21 cellular contexts compared by ENCODE assay signal in genomic region chr16:52786105-52786504, GRCh38.
DNase-seq lines count a peak whose midpoint lies in the region; ATAC-seq and TF ChIP-seq lines count a peak whose summit lies in the region.
"Had no signal": no experiment of that assay in that cellular context is flagged by ENCODE, and none has a peak within 500 bp of the region (broad histone marks: within the 10 kb centered on the region; RNA-seq: fewer than 3 reads in every experiment).

No MANE protein-coding gene starts in this region.

- DNase-seq in DND-41, result no peak
- peak; percentile 24 for DNase-seq in LHCN-M2 (ENCODE audit: low read depth)
- no peak for DNase-seq in endodermal cell
- peak; percentile 11 for DNase-seq in myocyte (ENCODE audit: low read depth)
- no peak for DNase-seq in NCI-H1105 (lab: John Stamatoyannopoulos, UW)
- no peak for DNase-seq in ecto neural progenitor cell (ENCODE audit: low spot score)
- DNase-seq in activated naive CD4-positive, alpha-beta T cell treated with Interleukin-2 at 50 U/mL for 16 hours, result no peak
- DNase-seq: Calu3; CD8-positive, alpha-beta T cell; EL; GOT3; MV-4-11; NCI-H1417 treated with DMSO at 0.1 percent for 48 hours; NCI-H187 treated with DMSO at 0.1 percent for 48 hours; NCI-H226; NCI-H526 treated with DMSO at 0.1 percent for 48 hours; SHP77 treated with DMSO at 0.1 percent for 48 hours had no signal

- no peak overlapping the region for H3K4me2 ChIP-seq in DND-41 (ENCODE audit: insufficient read depth, low read length)
- H3K4me2 ChIP-seq: A549; BLaER1 treated with 17β-estradiol and CSF1 and Interleukin-3, amounts not matched to agents 10 nM and 100 nM had no signal

- H3K4me1 Mint-ChIP-seq in endodermal cell, result peaks cover 7% of the 10 kb centered on the region

- H3K9ac ChIP-seq in DND-41 (ENCODE audit: low read depth, low read length) (no peak overlapping the region), endodermal cell (ENCODE audit: extremely low read depth, low read length, poor library complexity, severe bottlenecking) (no peak overlapping the region)
- H3K9ac ChIP-seq: BLaER1 treated with 17β-estradiol and CSF1 and Interleukin-3, amounts not matched to agents 10 nM and 100 nM had no signal

- peaks cover under 1% of the 10 kb centered on the region for H3K9me3 Mint-ChIP-seq in endodermal cell
- H3K9me3 Mint-ChIP-seq: CD8-positive, alpha-beta T cell had no signal

- H3K27ac Mint-ChIP-seq in endodermal cell, result no peak overlapping the region
- H3K27ac Mint-ChIP-seq: CD8-positive, alpha-beta T cell had no signal

- no peak overlapping the region for H3K27ac ChIP-seq in DND-41 (ENCODE audit: low read length)
- H3K27ac ChIP-seq in endodermal cell (ENCODE audit: low read depth, low read length), result no peak overlapping the region
- H3K27ac ChIP-seq: A549; BLaER1 treated with 17β-estradiol and CSF1 and Interleukin-3, amounts not matched to agents 10 nM and 100 nM had no signal

- WGBS in endodermal cell (ENCODE audit: insufficient coverage in 1 of 2, insufficient read length in 1 of 2), 2 experiments, result 87 to 88% methylated on average over 2 to 4 of the region's 4 CpGs

- no peaks in the 10 kb centered on the region for H3K79me2 ChIP-seq in DND-41 (ENCODE audit: insufficient read depth, low read length)

- H2AFZ ChIP-seq in DND-41 (ENCODE audit: low read depth, low read length), result no peak overlapping the region

- H3K9me3 ChIP-seq in DND-41 (ENCODE audit: insufficient read depth, low read length, severe bottlenecking), result no peaks in the 10 kb centered on the region
- H3K9me3 ChIP-seq in endodermal cell (ENCODE audit: control insufficient read depth, low read length), result no peaks in the 10 kb centered on the region
- H3K9me3 ChIP-seq: A549; BLaER1 treated with 17β-estradiol and CSF1 and Interleukin-3, amounts not matched to agents 10 nM and 100 nM had no signal

- no peak overlapping the region for H3K4me3 Mint-ChIP-seq in endodermal cell
- H3K4me3 Mint-ChIP-seq: CD8-positive, alpha-beta T cell had no signal

- H3K4me1 ChIP-seq in DND-41 (ENCODE audit: insufficient read depth, low read length), result no peaks in the 10 kb centered on the region
- H3K4me1 ChIP-seq in endodermal cell (ENCODE audit: control insufficient read depth, insufficient read depth, low read length), result no peaks in the 10 kb centered on the region
- H3K4me1 ChIP-seq: A549 had no signal

- peak; percentile 5 for TF ChIP-seq CTCF in DND-41 (IDR thresholded peaks at IDR 0.05; ENCODE audit: borderline replicate concordance, extremely low read depth, low read length, poor library complexity, severe bottlenecking)
- peak; percentile 33 for TF ChIP-seq CTCF in endodermal cell (conservative IDR thresholded peaks at IDR 0.05)

- H4K20me1 ChIP-seq in DND-41 (ENCODE audit: insufficient read depth, low read length), result no peaks in the 10 kb centered on the region
- H4K20me1 ChIP-seq: BLaER1 treated with 17β-estradiol and CSF1 and Interleukin-3, amounts not matched to agents 10 nM and 100 nM had no signal

- H3K27me3 ChIP-seq in DND-41 (ENCODE audit: insufficient read depth, low read length, poor library complexity) (no peaks in the 10 kb centered on the region), endodermal cell (ENCODE audit: control insufficient read depth, insufficient read depth, low read length, poor library complexity, severe bottlenecking) (no peaks in the 10 kb centered on the region)
- H3K27me3 ChIP-seq: BLaER1 treated with 17β-estradiol and CSF1 and Interleukin-3, amounts not matched to agents 10 nM and 100 nM had no signal

- ATAC-seq in DND-41 (ENCODE audit: insufficient read depth, low read depth), result peak; percentile 31; the same call in 1 of the 3 replicates
- ATAC-seq: A549; CD8-positive, alpha-beta T cell; GM12878; SK-N-SH treated with all-trans-retinoic acid at 6 μM for 48 hours had no signal

- H3K36me3 ChIP-seq in DND-41 (ENCODE audit: insufficient read depth, low read length) (no peaks in the 10 kb centered on the region), endodermal cell (ENCODE audit: control insufficient read depth, insufficient read depth, low read length) (no peaks in the 10 kb centered on the region)
- H3K36me3 ChIP-seq: BLaER1 treated with 17β-estradiol and CSF1 and Interleukin-3, amounts not matched to agents 10 nM and 100 nM had no signal

- peaks cover 5% of the 10 kb centered on the region for H3K27me3 Mint-ChIP-seq in endodermal cell (ENCODE audit: insufficient read depth)

- no peak overlapping the region for H3K4me3 ChIP-seq in DND-41 (ENCODE audit: low read depth in 1 of 2, low read length in 2 of 2)
- no peak overlapping the region for H3K4me3 ChIP-seq in endodermal cell (ENCODE audit: low read length)
- H3K4me3 ChIP-seq: A549; BLaER1 treated with 17β-estradiol and CSF1 and Interleukin-3, amounts not matched to agents 10 nM and 100 nM; GM12878 had no signal

- no peaks in the 10 kb centered on the region for H3K36me3 Mint-ChIP-seq in endodermal cell (ENCODE audit: low read depth)
- H3K36me3 Mint-ChIP-seq: CD8-positive, alpha-beta T cell had no signal

Comparison
In these comparisons a context has a peak if more than half of its experiments do, and no peak if none do; other contexts are left out.
1. DNase-seq: peak in LHCN-M2 (single experiment) and myocyte (single experiment); none in DND-41 (single experiment), endodermal cell (single experiment), NCI-H1105 (single experiment), ecto neural progenitor cell (single experiment) and activated naive CD4-positive, alpha-beta T cell treated with Interleukin-2 at 50 U/mL for 16 hours (single experiment).